ENCODE assay signal across 10 cellular contexts in the genomic region with DNA sequence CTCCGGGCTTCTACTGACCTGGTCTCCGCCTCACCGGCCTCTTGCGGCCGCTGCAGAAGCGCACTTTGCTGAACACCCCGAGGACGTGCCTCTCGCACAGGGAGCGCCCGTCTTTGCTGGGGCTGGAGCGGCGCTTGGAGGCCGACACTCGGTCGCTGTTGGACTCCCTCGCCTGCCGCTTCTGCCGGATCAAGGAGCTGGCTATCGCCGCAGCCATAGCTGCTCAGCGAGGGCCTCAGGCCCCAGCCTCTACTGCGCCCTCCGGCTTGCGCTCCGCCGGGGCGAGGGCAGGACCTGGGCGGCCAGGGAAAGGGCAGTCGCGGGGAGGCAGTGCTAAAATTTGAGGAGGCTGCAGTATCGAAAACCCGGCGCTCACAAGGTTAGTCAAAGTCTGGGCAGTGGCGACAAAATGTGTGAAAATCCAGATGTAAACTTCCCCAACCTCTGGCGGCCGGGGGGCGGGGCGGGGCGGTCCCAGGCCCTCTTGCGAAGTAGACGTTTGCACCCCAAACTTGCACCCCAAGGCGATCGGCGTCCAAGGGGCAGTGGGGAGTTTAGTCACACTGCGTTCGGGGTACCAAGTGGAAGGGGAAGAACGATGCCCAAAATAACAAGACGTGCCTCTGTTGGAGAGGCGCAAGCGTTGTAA.
DNase-seq lines count a peak whose midpoint lies in the region; ATAC-seq and TF ChIP-seq lines count a peak whose summit lies in the region.
"Had no signal": no experiment of that assay in that cellular context is flagged by ENCODE, and none has a peak within 500 bp of the region (broad histone marks: within the 10 kb centered on the region; RNA-seq: fewer than 3 reads in every experiment).

No MANE protein-coding gene starts in this region.

- H3K4me3 ChIP-seq in adipocyte (ENCODE audit: low read length): peak overlapping the region; percentile 64

- H3K4me3 Mint-ChIP-seq in progenitor cell of endocrine pancreas (ENCODE audit: low read depth): peak overlapping the region; percentile 82

- no peaks in the 10 kb centered on the region for H3K9me3 ChIP-seq in adipocyte (ENCODE audit: control insufficient read depth, low read length)

- H3K9me3 Mint-ChIP-seq in progenitor cell of endocrine pancreas (ENCODE audit: low read depth): no peaks in the 10 kb centered on the region

- no peaks in the 10 kb centered on the region for H3K36me3 Mint-ChIP-seq in progenitor cell of endocrine pancreas (ENCODE audit: insufficient read depth)

- peaks cover 6% of the 10 kb centered on the region for H3K4me1 Mint-ChIP-seq in progenitor cell of endocrine pancreas (ENCODE audit: low read depth)

- peak; percentile 22 for DNase-seq in ELR (ENCODE audit: low read depth)
- DNase-seq in adipocyte (ENCODE audit: low read depth): no peak
- peak; percentile 28 for DNase-seq in left ventricle myocardium superior
- DNase-seq in progenitor cell of endocrine pancreas (ENCODE audit: low spot score, unreplicated experiment): peak; percentile 35
- DNase-seq in NCI-H345 (lab: John Stamatoyannopoulos, UW): no peak
- no peak for DNase-seq in central memory CD4-positive, alpha-beta T cell
- no peak for DNase-seq in mucosa of gallbladder (ENCODE audit: low spot score)
- DNase-seq in HT-29 (ENCODE audit: low spot score): no peak
- DNase-seq: GOT3, NCI-H1694 treated with DMSO at 0.1 percent for 48 hours had no signal

- no peak for TF ChIP-seq CTCF in progenitor cell of endocrine pancreas (IDR thresholded peaks at IDR 0.05; ENCODE audit: unreplicated experiment)

- no peaks in the 10 kb centered on the region for H3K36me3 ChIP-seq in adipocyte (ENCODE audit: control insufficient read depth, insufficient read depth, low read length, severe bottlenecking)

- H3K27ac Mint-ChIP-seq in progenitor cell of endocrine pancreas: peak overlapping the region; percentile 70

- peaks cover 8% of the 10 kb centered on the region for H3K4me1 ChIP-seq in adipocyte (ENCODE audit: control insufficient read depth, insufficient read depth, low read length)

- peaks cover 25% of the 10 kb centered on the region for H3K27me3 ChIP-seq in adipocyte (replicated peaks; ENCODE audit: control insufficient read depth, insufficient read depth, low read length)

- intact Hi-C loops in left ventricle myocardium superior (cut with micrococcal nuclease): no loop called here

- peak; percentile 10 for ATAC-seq in left ventricle myocardium superior

- H3K27me3 Mint-ChIP-seq in progenitor cell of endocrine pancreas: peaks cover 67% of the 10 kb centered on the region

- H3K9ac ChIP-seq in adipocyte (ENCODE audit: low read length): no peak overlapping the region

Comparison
In these comparisons a context has a peak if more than half of its experiments do, and no peak if none do; other contexts are left out.
1. DNase-seq: peak in ELR (single experiment), left ventricle myocardium superior (single experiment) and progenitor cell of endocrine pancreas (single experiment); none in adipocyte (single experiment), NCI-H345 (single experiment), central memory CD4-positive, alpha-beta T cell (single experiment), mucosa of gallbladder (single experiment) and HT-29 (single experiment).